ENCODE assay signal across 25 cellular contexts in the genomic region with DNA sequence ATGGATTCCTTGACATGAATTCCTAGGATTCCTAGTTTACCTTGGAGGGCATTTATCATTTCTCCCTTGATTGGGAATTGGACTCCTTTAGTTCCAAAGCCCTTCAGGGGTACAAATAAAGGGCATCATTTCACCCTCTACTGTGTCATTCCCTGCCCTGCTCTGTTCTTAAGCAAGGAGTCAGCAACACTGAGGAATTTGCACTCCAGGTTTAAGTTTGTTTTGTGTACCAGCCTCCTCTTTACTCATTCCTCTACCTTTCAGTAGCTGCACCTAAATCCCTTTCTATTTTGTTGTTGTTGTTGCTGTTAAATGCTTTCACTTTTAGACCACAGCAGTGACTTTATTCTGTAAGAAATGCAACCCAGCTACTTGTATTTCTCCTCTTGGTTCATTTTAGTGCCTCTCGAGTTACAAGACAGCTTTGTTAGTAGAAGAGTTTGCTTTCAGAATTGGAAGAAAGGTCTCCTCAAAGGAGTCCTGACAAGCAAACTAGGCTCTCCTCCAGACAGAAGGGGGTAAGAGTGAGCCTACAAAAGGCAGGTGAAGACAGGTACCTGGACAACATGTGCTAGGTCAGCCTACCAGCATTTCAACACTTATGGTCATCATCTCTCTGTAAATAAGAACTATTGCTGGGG.
DNase-seq lines count a peak whose midpoint lies in the region; ATAC-seq, FAIRE-seq and TF ChIP-seq lines count a peak whose summit lies in the region.
"Had no signal": no experiment of that assay in that cellular context is flagged by ENCODE, and none has a peak within 500 bp of the region (broad histone marks: within the 10 kb centered on the region; RNA-seq: fewer than 3 reads in every experiment).

No MANE protein-coding gene starts in this region.

- H3K27me3 ChIP-seq in HUES6 (ENCODE audit: control insufficient read depth, insufficient read depth, low read length): no peaks in the 10 kb centered on the region
- H3K27me3 ChIP-seq in left lung: no peaks in the 10 kb centered on the region
- H3K27me3 ChIP-seq in prostate gland (replicated peaks; ENCODE audit: insufficient read depth): no peaks in the 10 kb centered on the region
- H3K27me3 ChIP-seq: heart left ventricle, right atrium auricular region, tibial artery had no signal

- H3K4me1 ChIP-seq in HUES6 (ENCODE audit: control insufficient read depth, insufficient read depth, low read length): peaks cover 42% of the 10 kb centered on the region
- H3K4me1 ChIP-seq in left lung: peaks cover 0 to 6% of the 10 kb centered on the region in 2 donors
- peaks cover 16% of the 10 kb centered on the region for H3K4me1 ChIP-seq in prostate gland (replicated peaks)
- H3K4me1 ChIP-seq: tibial artery had no signal

- ATAC-seq in left lung (peak; percentile 84), GM18907 (IDR thresholded peaks at IDR 0.05; ENCODE audit: unreplicated experiment) (no peak), GM21717 (IDR thresholded peaks at IDR 0.05; ENCODE audit: unreplicated experiment) (no peak), GM19452 (IDR thresholded peaks at IDR 0.05; ENCODE audit: unreplicated experiment) (no peak)
- ATAC-seq: GM12878, heart left ventricle had no signal

- 22% methylated on average over 1 of the region's 1 CpG for WGBS in prostate gland

- no peak for DNase-seq in left lung
- DNase-seq in prostate gland (ENCODE audit: low spot score): peak; percentile 51
- no peak for DNase-seq in HTR-8/SVneo (ENCODE audit: insufficient read length, low spot score)
- DNase-seq: activated CD8-positive, alpha-beta memory T cell treated with anti-CD3 and anti-CD28 coated beads, Interleukin-2, amount 50 U/mL, for 4 hours; activated naive CD8-positive, alpha-beta T cell treated with anti-CD3 and anti-CD28 coated beads for 36 hours; CD4-positive, alpha-beta T cell; cerebellar nuclear complex; heart left ventricle; left ventricle myocardium inferior; NCI-H1436 treated with DMSO at 0.1 percent for 48 hours; NCI-H748 treated with DMSO at 0.1 percent for 48 hours; SIG-M5; stimulated activated CD4-positive, alpha-beta T cell treated with anti-CD3 and anti-CD28 coated beads, Interleukin-12 subunit alpha, Interleukin-12 subunit beta, amount 100 ng/mL, for 4 hours; stimulated activated CD4-positive, alpha-beta T cell treated with anti-CD3 and anti-CD28 coated beads, Interleukin-4, amount 100 ng/mL, for 4 hours; tibial artery had no signal

- intact Hi-C loops in left lung (cut with DNase I): no loop called here
- intact Hi-C loops in prostate gland (cut with DNase I): no loop called here

- H3K4me3 ChIP-seq in HUES6 (ENCODE audit: low read depth, low read length): no peak overlapping the region
- no peak overlapping the region for H3K4me3 ChIP-seq in left lung
- no peak overlapping the region for H3K4me3 ChIP-seq in prostate gland
- H3K4me3 ChIP-seq: GM12878, heart left ventricle, left ventricle myocardium inferior, right atrium auricular region, tibial artery had no signal

- H3K27ac ChIP-seq in HUES6 (ENCODE audit: low read depth, low read length) (peak overlapping the region; percentile 4; the same call in 1 of the 2 replicates), VCaP (peak overlapping the region; percentile 89; the same call in 1 of the 2 replicates), left lung (peak overlapping the region in 1 of 2 donors; percentile 23), prostate gland (peak overlapping the region; percentile 42 to 62)
- H3K27ac ChIP-seq: heart left ventricle, HL-60, left ventricle myocardium inferior, right atrium auricular region, tibial artery had no signal

- no peak for TF ChIP-seq POLR2A in prostate gland (IDR thresholded peaks at IDR 0.05)

- FAIRE-seq in HTR-8/SVneo (lab: Jason Lieb, UNC): no peak
- FAIRE-seq: astrocyte, GM12878, GM19239 had no signal

- H3K36me3 ChIP-seq in HUES6 (ENCODE audit: control insufficient read depth, insufficient read depth, low read length) (no peaks in the 10 kb centered on the region; the same call in 1 of the 2 replicates), left lung (no peaks in the 10 kb centered on the region), prostate gland (no peaks in the 10 kb centered on the region)
- H3K36me3 ChIP-seq: heart left ventricle, left ventricle myocardium inferior, right atrium auricular region, tibial artery had no signal

- TF ChIP-seq CTCF in VCaP (conservative IDR thresholded peaks at IDR 0.05) (no peak), left lung (IDR thresholded peaks at IDR 0.05) (no peak), prostate gland (IDR thresholded peaks at IDR 0.05) (no peak)

- no peaks in the 10 kb centered on the region for H3K9me3 ChIP-seq in HUES6 (ENCODE audit: control insufficient read depth, insufficient read depth, low read depth, low read length)
- no peaks in the 10 kb centered on the region for H3K9me3 ChIP-seq in left lung
- H3K9me3 ChIP-seq in prostate gland: no peaks in the 10 kb centered on the region
- H3K9me3 ChIP-seq: right atrium auricular region had no signal

- H3K9ac ChIP-seq in HUES6 (ENCODE audit: low read length): no peak overlapping the region
